In genomic region chr6:33248932-33249731, GRCh38 we compare ENCODE assay signal across 1 cellular context.
TF ChIP-seq lines count a peak whose summit lies in the region.

No MANE protein-coding gene starts in this region.

TF ChIP-seq in K562, 482 proteins besides CTCF, POLR2A, EP300 and RAD21 (continued from another document and continues in another):
- TF ChIP-seq CGGBP1 (CRISPR knock-in tag; IDR thresholded peaks at IDR 0.05) (no peak), ZNF133 (CRISPR knock-in tag; IDR thresholded peaks at IDR 0.05) (no peak), ZNF551 (CRISPR knock-in tag; IDR thresholded peaks at IDR 0.05) (no peak), NCOA4 (IDR thresholded peaks at IDR 0.05; ENCODE audit: partially characterized antibody) (no peak), ZBTB2 (IDR thresholded peaks at IDR 0.05) (no peak), ZBTB49 (CRISPR knock-in tag; IDR thresholded peaks at IDR 0.05; ENCODE audit: borderline replicate concordance) (no peak), NFATC3 (IDR thresholded peaks at IDR 0.05) (no peak), ZBTB8A (IDR thresholded peaks at IDR 0.05; ENCODE audit: partially characterized antibody) (no peak), USF2 (CRISPR knock-in tag; IDR thresholded peaks at IDR 0.05) (peak; percentile 12; the same call in 1 of the 2 replicates), ZBTB33 (CRISPR knock-in tag; IDR thresholded peaks at IDR 0.05) (no peak), CHCHD3 (CRISPR knock-in tag; IDR thresholded peaks at IDR 0.05) (no peak), MLLT1 (IDR thresholded peaks at IDR 0.05) (peak in 1 of 2 experiments; percentile 66; a peak in 1 of 4 replicates), ZNF124 (CRISPR knock-in tag; IDR thresholded peaks at IDR 0.05) (no peak), RBM15 (IDR thresholded peaks at IDR 0.05; ENCODE audit: insufficient read depth, low read length) (no peak), ETS1 (conservative IDR thresholded peaks at IDR 0.05; ENCODE audit: control insufficient read depth, low read depth, low read length) (no peak; the same call in 1 of the 2 replicates), ETV1 (tag; conservative IDR thresholded peaks at IDR 0.05; ENCODE audit: low read depth) (peak; percentile 82), TCF15 (CRISPR knock-in tag; IDR thresholded peaks at IDR 0.05) (no peak), ZNF609 (CRISPR knock-in tag; IDR thresholded peaks at IDR 0.05; ENCODE audit: borderline replicate concordance) (no peak; the same call in 1 of the 2 replicates), NCOR1 (IDR thresholded peaks at IDR 0.05) (peak; percentile 53), TAF15 (IDR thresholded peaks at IDR 0.05; ENCODE audit: low read depth, low read length) (no peak), C11orf30 (IDR thresholded peaks at IDR 0.05; ENCODE audit: low read depth) (peak; percentile 98), HDAC3 (IDR thresholded peaks at IDR 0.05; ENCODE audit: borderline replicate concordance, partially characterized antibody) (no peak), MEF2A (IDR thresholded peaks at IDR 0.05; ENCODE audit: control insufficient read depth, low read depth, low read length) (no peak), ETS2 (tag; IDR thresholded peaks at IDR 0.05; ENCODE audit: borderline replicate concordance, poor library complexity, severe bottlenecking) (no peak), CREB1 (IDR thresholded peaks at IDR 0.05) (peak; percentile 70), CREB1 (CRISPR knock-in tag; IDR thresholded peaks at IDR 0.05) (0 out of 2 replicates have a peak, but pooled peaks have one; percentile 58), TGIF2 (CRISPR knock-in tag; IDR thresholded peaks at IDR 0.05) (no peak), ZNF277 (CRISPR knock-in tag; IDR thresholded peaks at IDR 0.05; ENCODE audit: borderline replicate concordance) (no peak), NR0B1 (IDR thresholded peaks at IDR 0.05; ENCODE audit: partially characterized antibody) (no peak), ZNF146 (CRISPR knock-in tag; IDR thresholded peaks at IDR 0.05; ENCODE audit: unreplicated experiment) (no peak), ZNF586 (CRISPR knock-in tag; conservative IDR thresholded peaks at IDR 0.05) (no peak), POLR2AphosphoS5 (IDR thresholded peaks at IDR 0.05; ENCODE audit: control insufficient read depth, insufficient read depth, low read depth, low read length) (peak; percentile 73), RNF2 (IDR thresholded peaks at IDR 0.05) (peak; percentile 31; the same call in 1 of the 2 replicates), SMAD3 (CRISPR knock-in tag; conservative IDR thresholded peaks at IDR 0.05) (no peak), SRSF1 (IDR thresholded peaks at IDR 0.05; ENCODE audit: low read depth, low read length) (no peak), MTA2 (IDR thresholded peaks at IDR 0.05; ENCODE audit: low read depth) (no peak), ESRRA (IDR thresholded peaks at IDR 0.05; ENCODE audit: borderline replicate concordance, low read depth) (peak; percentile 95), HDAC2 (IDR thresholded peaks at IDR 0.05) (no peak; the same call in 1 of the 2 replicates), STAG1 (CRISPR knock-in tag; IDR thresholded peaks at IDR 0.05; ENCODE audit: borderline replicate concordance) (no peak), ZNF274 (IDR thresholded peaks at IDR 0.05; ENCODE audit: borderline replicate concordance, low read depth, low read length) (no peak), PML (IDR thresholded peaks at IDR 0.05; ENCODE audit: low read length) (peak; percentile 69), LEF1 (IDR thresholded peaks at IDR 0.05) (peak; percentile 84), HOXB6 (CRISPR knock-in tag; IDR thresholded peaks at IDR 0.05; ENCODE audit: borderline replicate concordance) (no peak), ZKSCAN3 (CRISPR knock-in tag; IDR thresholded peaks at IDR 0.05) (no peak)
